ENCODE assay signal across 29 cellular contexts in genomic region chr5:161149078-161149477, GRCh38.
"Had no signal": no experiment of that assay in that cellular context is flagged by ENCODE, and none has a peak within 500 bp of the region (broad histone marks: within the 10 kb centered on the region; RNA-seq: fewer than 3 reads in every experiment).

No MANE protein-coding gene starts in this region.

- H3K9me3 Mint-ChIP-seq: type B pancreatic cell had no signal

- H2AFZ ChIP-seq: neural progenitor cell, parathyroid adenoma had no signal

- H3K4me1 Mint-ChIP-seq: natural killer cell; nephron; stimulated activated effector memory CD8-positive, alpha-beta T cell treated with anti-CD3 and anti-CD28 coated beads, Interleukin-12 subunit alpha, Interleukin-12 subunit beta, amount 100 ng/mL, for 72 hours; stimulated activated naive CD8-positive, alpha-beta T cell treated with anti-CD3 and anti-CD28 coated beads, Interleukin-15, amount 100 ng/mL, for 72 hours had no signal

- H3K27me3 Mint-ChIP-seq: progenitor cell of endocrine pancreas; stimulated activated naive CD8-positive, alpha-beta T cell treated with anti-CD3 and anti-CD28 coated beads, Interleukin-15, amount 100 ng/mL, for 72 hours had no signal

- H3K27ac Mint-ChIP-seq: natural killer cell; nephron; neural progenitor cell; progenitor cell of endocrine pancreas; stimulated activated effector memory CD8-positive, alpha-beta T cell treated with anti-CD3 and anti-CD28 coated beads, Interleukin-12 subunit alpha, Interleukin-12 subunit beta, amount 100 ng/mL, for 72 hours; stimulated activated naive CD8-positive, alpha-beta T cell treated with anti-CD3 and anti-CD28 coated beads, Interleukin-15, amount 100 ng/mL, for 72 hours; type B pancreatic cell had no signal

- ATAC-seq: natural killer cell; psoas muscle; right cardiac atrium; right lobe of liver; stimulated activated effector memory CD8-positive, alpha-beta T cell treated with anti-CD3 and anti-CD28 coated beads, Interleukin-12 subunit alpha, Interleukin-12 subunit beta, amount 100 ng/mL, for 72 hours; stimulated activated naive CD8-positive, alpha-beta T cell treated with anti-CD3 and anti-CD28 coated beads, Interleukin-15, amount 100 ng/mL, for 72 hours; stimulated activated naive CD8-positive, alpha-beta T cell treated with anti-CD3 and anti-CD28 coated beads, Interleukin-15, Interleukin-2, amounts not matched to agents 100 U/mL and 50 U/mL, for 24 hours; upper lobe of right lung had no signal

- H3K36me3 ChIP-seq: neural progenitor cell, ovary, right lobe of liver, sigmoid colon, suprapubic skin, tibial artery, transverse colon, upper lobe of right lung, uterus had no signal

- H3K4me3 ChIP-seq: neural progenitor cell, ovary, psoas muscle, right lobe of liver, sigmoid colon, suprapubic skin, testis, tibial artery, transverse colon, upper lobe of right lung, uterus had no signal

- H3K4me3 Mint-ChIP-seq: natural killer cell; nephron; neural progenitor cell; stimulated activated effector memory CD8-positive, alpha-beta T cell treated with anti-CD3 and anti-CD28 coated beads, Interleukin-12 subunit alpha, Interleukin-12 subunit beta, amount 100 ng/mL, for 72 hours; stimulated activated naive CD8-positive, alpha-beta T cell treated with anti-CD3 and anti-CD28 coated beads, Interleukin-15, amount 100 ng/mL, for 72 hours; type B pancreatic cell had no signal

- H3K4me1 ChIP-seq: parathyroid adenoma, psoas muscle, right lobe of liver, sigmoid colon, suprapubic skin, testis, tibial artery, transverse colon, upper lobe of right lung, uterus had no signal

- H3K4me2 ChIP-seq: neural progenitor cell had no signal

- H3K9me3 ChIP-seq: ovary, psoas muscle, right lobe of liver, sigmoid colon, testis, tibial artery, transverse colon, upper lobe of right lung, uterus had no signal

- FAIRE-seq: small intestine had no signal

- H3K79me2 ChIP-seq: parathyroid adenoma had no signal

- H3K36me3 Mint-ChIP-seq: natural killer cell; neural progenitor cell; stimulated activated effector memory CD8-positive, alpha-beta T cell treated with anti-CD3 and anti-CD28 coated beads, Interleukin-12 subunit alpha, Interleukin-12 subunit beta, amount 100 ng/mL, for 72 hours; type B pancreatic cell had no signal

- H3K27ac ChIP-seq: neural progenitor cell, ovary, parathyroid adenoma, psoas muscle, right lobe of liver, sigmoid colon, suprapubic skin, testis, tibial artery, transverse colon, upper lobe of right lung, uterus had no signal

- DNase-seq: natural killer cell; occipital lobe; ovary; posterior cingulate gyrus; psoas muscle; right cardiac atrium; right lobe of liver; sigmoid colon; small intestine; stimulated activated CD4-positive, alpha-beta T cell treated with anti-CD3 and anti-CD28 coated beads, Interleukin-15, amount 100 ng/mL, for 24 hours; stimulated activated CD4-positive, alpha-beta T cell treated with anti-CD3 and anti-CD28 coated beads, Interleukin-2, amount 100 ng/mL, for 24 hours; stimulated activated CD4-positive, alpha-beta T cell treated with anti-CD3 and anti-CD28 coated beads, Interleukin-2, amount 100 ng/mL, for 48 hours; stimulated activated CD4-positive, alpha-beta T cell treated with anti-CD3 and anti-CD28 coated beads, Interleukin-4, amount 100 ng/mL, for 24 hours; stimulated activated naive CD4-positive, alpha-beta T cell; stimulated activated naive CD8-positive, alpha-beta T cell treated with anti-CD3 and anti-CD28 coated beads, Interleukin-15, amount 100 ng/mL, for 72 hours; stimulated activated naive CD8-positive, alpha-beta T cell treated with anti-CD3 and anti-CD28 coated beads, Interleukin-15, Interleukin-2, amounts not matched to agents 100 U/mL and 50 U/mL, for 24 hours; substantia nigra; testis; tibial artery; transverse colon; upper lobe of right lung; uterus had no signal
